In genomic region chr21:39096754-39097153, GRCh38 we compare ENCODE assay signal across 3 cellular contexts.
TF ChIP-seq lines count a peak whose summit lies in the region.

No MANE protein-coding gene starts in this region.

TF ChIP-seq in A549, 52 proteins besides CTCF, POLR2A, EP300 and RAD21 (continued from another document):
- TF ChIP-seq E2F6 (IDR thresholded peaks at IDR 0.05; ENCODE audit: borderline replicate concordance, low read depth) = no peak
- TF ChIP-seq JUN (IDR thresholded peaks at IDR 0.05) = no peak
- TF ChIP-seq RNF2 (IDR thresholded peaks at IDR 0.05; ENCODE audit: borderline replicate concordance, low read depth) = no peak
- TF ChIP-seq EHF (CRISPR knock-in tag; IDR thresholded peaks at IDR 0.05) = no peak
- TF ChIP-seq FOXS1 (CRISPR knock-in tag; IDR thresholded peaks at IDR 0.05) = no peak
- no peak for TF ChIP-seq NR3C1 (IDR thresholded peaks at IDR 0.05)
- TF ChIP-seq, protein P1, sequence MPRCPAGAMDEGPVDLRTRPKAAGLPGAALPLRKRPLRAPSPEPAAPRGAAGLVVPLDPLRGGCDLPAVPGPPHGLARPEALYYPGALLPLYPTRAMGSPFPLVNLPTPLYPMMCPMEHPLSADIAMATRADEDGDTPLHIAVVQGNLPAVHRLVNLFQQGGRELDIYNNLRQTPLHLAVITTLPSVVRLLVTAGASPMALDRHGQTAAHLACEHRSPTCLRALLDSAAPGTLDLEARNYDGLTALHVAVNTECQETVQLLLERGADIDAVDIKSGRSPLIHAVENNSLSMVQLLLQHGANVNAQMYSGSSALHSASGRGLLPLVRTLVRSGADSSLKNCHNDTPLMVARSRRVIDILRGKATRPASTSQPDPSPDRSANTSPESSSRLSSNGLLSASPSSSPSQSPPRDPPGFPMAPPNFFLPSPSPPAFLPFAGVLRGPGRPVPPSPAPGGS (IDR thresholded peaks at IDR 0.05) = no peak
- TF ChIP-seq NPAS2 (CRISPR knock-in tag; IDR thresholded peaks at IDR 0.05; ENCODE audit: borderline replicate concordance) = no peak
- TF ChIP-seq BHLHE40 (IDR thresholded peaks at IDR 0.05; ENCODE audit: low read depth, low read length) = no peak
- TF ChIP-seq ZSCAN20 (CRISPR knock-in tag; IDR thresholded peaks at IDR 0.05) = no peak
- no peak for TF ChIP-seq NFE2L2 (conservative IDR thresholded peaks at IDR 0.05; ENCODE audit: low read length)

TF ChIP-seq in GM23338, 12 proteins besides CTCF, POLR2A, EP300 and RAD21 (continued from another document and continues in another):
- TF ChIP-seq REST (IDR thresholded peaks at IDR 0.05; ENCODE audit: unreplicated experiment) (no peak), ZNF114 (CRISPR knock-in tag; IDR thresholded peaks at IDR 0.05) (no peak), POLR2AphosphoS5 (IDR thresholded peaks at IDR 0.05; ENCODE audit: low read depth) (no peak), NANOG (IDR thresholded peaks at IDR 0.05; ENCODE audit: borderline replicate concordance) (no peak), ZNF331 (CRISPR knock-in tag; IDR thresholded peaks at IDR 0.05; ENCODE audit: low read depth) (no peak), ZNF462 (CRISPR knock-in tag; IDR thresholded peaks at IDR 0.05) (no peak)

TF ChIP-seq in K562, 482 proteins besides CTCF, POLR2A, EP300 and RAD21 (continued from another document):
- TF ChIP-seq, protein P2, sequence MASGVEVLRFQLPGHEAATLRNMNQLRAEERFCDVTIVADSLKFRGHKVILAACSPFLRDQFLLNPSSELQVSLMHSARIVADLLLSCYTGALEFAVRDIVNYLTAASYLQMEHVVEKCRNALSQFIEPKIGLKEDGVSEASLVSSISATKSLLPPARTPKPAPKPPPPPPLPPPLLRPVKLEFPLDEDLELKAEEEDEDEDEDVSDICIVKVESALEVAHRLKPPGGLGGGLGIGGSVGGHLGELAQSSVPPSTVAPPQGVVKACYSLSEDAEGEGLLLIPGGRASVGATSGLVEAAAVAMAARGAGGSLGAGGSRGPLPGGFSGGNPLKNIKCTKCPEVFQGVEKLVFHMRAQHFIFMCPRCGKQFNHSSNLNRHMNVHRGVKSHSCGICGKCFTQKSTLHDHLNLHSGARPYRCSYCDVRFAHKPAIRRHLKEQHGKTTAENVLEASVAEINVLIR (CRISPR knock-in tag; IDR thresholded peaks at IDR 0.05) = no peak
- TF ChIP-seq, protein P3, sequence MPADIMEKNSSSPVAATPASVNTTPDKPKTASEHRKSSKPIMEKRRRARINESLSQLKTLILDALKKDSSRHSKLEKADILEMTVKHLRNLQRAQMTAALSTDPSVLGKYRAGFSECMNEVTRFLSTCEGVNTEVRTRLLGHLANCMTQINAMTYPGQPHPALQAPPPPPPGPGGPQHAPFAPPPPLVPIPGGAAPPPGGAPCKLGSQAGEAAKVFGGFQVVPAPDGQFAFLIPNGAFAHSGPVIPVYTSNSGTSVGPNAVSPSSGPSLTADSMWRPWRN (IDR thresholded peaks at IDR 0.05; ENCODE audit: low read depth) = no peak
- TF ChIP-seq ATF7 (IDR thresholded peaks at IDR 0.05) = no peak
- TF ChIP-seq, protein P4, sequence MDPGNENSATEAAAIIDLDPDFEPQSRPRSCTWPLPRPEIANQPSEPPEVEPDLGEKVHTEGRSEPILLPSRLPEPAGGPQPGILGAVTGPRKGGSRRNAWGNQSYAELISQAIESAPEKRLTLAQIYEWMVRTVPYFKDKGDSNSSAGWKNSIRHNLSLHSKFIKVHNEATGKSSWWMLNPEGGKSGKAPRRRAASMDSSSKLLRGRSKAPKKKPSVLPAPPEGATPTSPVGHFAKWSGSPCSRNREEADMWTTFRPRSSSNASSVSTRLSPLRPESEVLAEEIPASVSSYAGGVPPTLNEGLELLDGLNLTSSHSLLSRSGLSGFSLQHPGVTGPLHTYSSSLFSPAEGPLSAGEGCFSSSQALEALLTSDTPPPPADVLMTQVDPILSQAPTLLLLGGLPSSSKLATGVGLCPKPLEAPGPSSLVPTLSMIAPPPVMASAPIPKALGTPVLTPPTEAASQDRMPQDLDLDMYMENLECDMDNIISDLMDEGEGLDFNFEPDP (CRISPR knock-in tag; IDR thresholded peaks at IDR 0.05) = no peak
- no peak for TF ChIP-seq ZNF592 (IDR thresholded peaks at IDR 0.05)
- TF ChIP-seq KLF6 (CRISPR knock-in tag; IDR thresholded peaks at IDR 0.05; ENCODE audit: borderline replicate concordance) = no peak
- no peak for TF ChIP-seq DNMT1 (IDR thresholded peaks at IDR 0.05)
- no peak for TF ChIP-seq SUPT5H (IDR thresholded peaks at IDR 0.05)
TF ChIP-seq in K562: peak in this region for 0.
